Comparison of ENCODE assay signal across 1 cellular context in the genomic region with DNA sequence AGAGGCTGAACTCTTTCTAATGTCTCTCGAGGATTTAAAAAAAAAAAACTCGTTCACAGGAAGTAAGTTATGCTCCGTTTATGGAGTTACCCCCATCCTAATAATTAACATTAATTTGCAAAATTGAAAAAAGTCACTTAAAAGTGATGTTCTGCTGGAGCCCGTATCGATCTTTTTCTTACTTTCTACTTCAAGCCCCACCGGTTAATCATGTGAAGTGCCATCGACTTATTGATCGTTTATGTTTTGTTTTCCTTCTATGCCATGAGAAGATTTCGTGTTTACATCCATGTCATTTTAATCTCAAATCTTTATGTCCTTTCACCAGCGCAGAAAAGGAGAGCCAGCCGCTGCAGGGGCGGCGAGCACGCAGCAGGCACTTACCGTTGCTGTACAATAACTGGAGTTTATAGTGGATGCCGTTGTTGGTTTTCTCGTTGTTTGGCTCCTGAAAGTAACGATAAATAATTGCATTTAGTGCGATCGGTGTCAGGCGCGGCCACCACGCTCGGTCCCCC.
TF ChIP-seq lines count a peak whose summit lies in the region.

No MANE protein-coding gene starts in this region.

TF ChIP-seq in liver, 16 proteins besides CTCF, POLR2A, EP300 and RAD21 (continued from another document):
- TF ChIP-seq, protein P1, sequence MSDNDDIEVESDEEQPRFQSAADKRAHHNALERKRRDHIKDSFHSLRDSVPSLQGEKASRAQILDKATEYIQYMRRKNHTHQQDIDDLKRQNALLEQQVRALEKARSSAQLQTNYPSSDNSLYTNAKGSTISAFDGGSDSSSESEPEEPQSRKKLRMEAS (IDR thresholded peaks at IDR 0.05): no peak
- TF ChIP-seq ATF3 (IDR thresholded peaks at IDR 0.05) (no peak), FOXA2 (IDR thresholded peaks at IDR 0.05) (no peak), HNF4A (conservative IDR thresholded peaks at IDR 0.05) (no peak), EGR1 (IDR thresholded peaks at IDR 0.05; ENCODE audit: low read depth in 2 of 2) (no peak)
